Comparison of ENCODE assay signal across 8 cellular contexts in genomic region chr5:150412319-150413175, GRCh38. TPM values are rescaled to one million over a fixed set of nuclear protein-coding genes. Genes with fewer than 3 reads are reported as not detected.
DNase-seq lines count a peak whose midpoint lies in the region; ATAC-seq and TF ChIP-seq lines count a peak whose summit lies in the region.

Gene CD74 (minus strand): TSS chr5:150412910. CDS start chr5:150412749, 161 bp downstream.

- H3K36me3 ChIP-seq in gastrocnemius medialis: no peaks in the 10 kb centered on the region

- no peaks in the 10 kb centered on the region for H3K9me3 ChIP-seq in gastrocnemius medialis

- H3K27me3 ChIP-seq in gastrocnemius medialis: no peaks in the 10 kb centered on the region

- peaks cover 6 to 10% of the 10 kb centered on the region in 2 donors for H3K4me1 ChIP-seq in gastrocnemius medialis

- peak; percentile 8 for DNase-seq in NCI-H82 (lab: John Stamatoyannopoulos, UW)
- no peak for DNase-seq in NCI-H82 treated with DMSO at 0.1 percent for 48 hours (lab: John Stamatoyannopoulos, UW; ENCODE audit: unreplicated experiment)
- DNase-seq in T-helper 1 cell: peak; percentile 87 to 98 (median 90)
- DNase-seq in hippocampal formation (lab: John Stamatoyannopoulos, UW): peak; percentile 25 to 64
- peak; percentile 32 to 62 for DNase-seq in gastrocnemius medialis
- DNase-seq in DMS79 treated with DMSO at 0.1 percent for 48 hours (lab: John Stamatoyannopoulos, UW): no peak

- no peak for TF ChIP-seq CTCF in gastrocnemius medialis (IDR thresholded peaks at IDR 0.05 in 4 of 5, conservative IDR thresholded peaks at IDR 0.05 in 1 of 5)

- TF ChIP-seq POLR2A in gastrocnemius medialis (IDR thresholded peaks at IDR 0.05): peak; percentile 40 to 66

- in situ Hi-C loops in gastrocnemius medialis (cut with MboI; ENCODE audit: low sequenced_read_pairs in 4 of 4): no loop called here

- H3K4me3 ChIP-seq in gastrocnemius medialis: peak within 1 kb of the TSS; percentile 49 to 56 (median 51)

- ATAC-seq in HG03342 (IDR thresholded peaks at IDR 0.05; ENCODE audit: unreplicated experiment) (peak; percentile 65), gastrocnemius medialis (peak; percentile 29)

- WGBS in adipose tissue, 3 donors: 8 to 18% (median 9%) methylated on average over 20 of the region's 20 CpGs

- H3K27ac ChIP-seq in adipose tissue (ENCODE audit: low read depth, low read length) (no peak within 1 kb of the TSS), gastrocnemius medialis (peak within 1 kb of the TSS; percentile 63 to 83 (median 78))

- intact Hi-C loops in gastrocnemius medialis (cut with DNase I; ENCODE audit: low total_unique reads): no loop called here

RNA-seq across cellular contexts. Expression of gene CD74, which starts in this region (rescaled TPM):
- polyA plus RNA-seq in adipose tissue: 100 to 1,000 TPM; 118 to 518 (median 210) TPM
- 100 to 1,000 TPM; 123 to 291 (median 160) TPM for total RNA-seq in gastrocnemius medialis

Comparison
In these comparisons a context has a peak if more than half of its experiments do, and no peak if none do; other contexts are left out.
1. DNase-seq: peak in NCI-H82 (single experiment), T-helper 1 cell (5 of 5), hippocampal formation (2 of 2) and gastrocnemius medialis (2 of 2); none in NCI-H82 treated with DMSO at 0.1 percent for 48 hours (single experiment) and DMS79 treated with DMSO at 0.1 percent for 48 hours (single experiment).